2 cellular contexts compared by ENCODE assay signal in the genomic region with DNA sequence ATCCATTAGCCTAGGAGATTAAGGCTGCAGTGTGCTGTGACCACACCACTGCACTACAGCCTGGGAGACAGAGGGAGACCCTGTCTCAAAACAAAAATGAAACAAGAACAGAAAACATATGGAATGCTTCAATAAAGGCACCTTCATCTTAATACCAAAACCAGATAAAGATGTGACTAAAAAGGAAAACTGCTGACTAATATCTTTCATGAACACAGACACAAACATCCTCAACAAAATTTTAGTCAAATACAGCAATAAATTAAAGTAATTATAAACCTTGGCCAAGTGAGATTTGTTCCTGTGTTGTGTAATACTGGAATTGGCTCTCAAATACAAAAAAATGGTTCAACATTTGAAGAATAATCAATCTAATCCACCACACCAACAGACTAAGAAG.
TF ChIP-seq lines count a peak whose summit lies in the region.

No MANE protein-coding gene starts in this region.

TF ChIP-seq in IMR-90, 13 proteins besides CTCF, POLR2A, EP300 and RAD21 (continued from another document):
- TF ChIP-seq, protein P1, sequence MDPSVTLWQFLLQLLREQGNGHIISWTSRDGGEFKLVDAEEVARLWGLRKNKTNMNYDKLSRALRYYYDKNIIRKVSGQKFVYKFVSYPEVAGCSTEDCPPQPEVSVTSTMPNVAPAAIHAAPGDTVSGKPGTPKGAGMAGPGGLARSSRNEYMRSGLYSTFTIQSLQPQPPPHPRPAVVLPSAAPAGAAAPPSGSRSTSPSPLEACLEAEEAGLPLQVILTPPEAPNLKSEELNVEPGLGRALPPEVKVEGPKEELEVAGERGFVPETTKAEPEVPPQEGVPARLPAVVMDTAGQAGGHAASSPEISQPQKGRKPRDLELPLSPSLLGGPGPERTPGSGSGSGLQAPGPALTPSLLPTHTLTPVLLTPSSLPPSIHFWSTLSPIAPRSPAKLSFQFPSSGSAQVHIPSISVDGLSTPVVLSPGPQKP (IDR thresholded peaks at IDR 0.05; ENCODE audit: borderline replicate concordance, low read depth, low read length): no peak
- TF ChIP-seq RCOR1 (IDR thresholded peaks at IDR 0.05; ENCODE audit: insufficient replicate concordance, low read length) (no peak), MAFK (IDR thresholded peaks at IDR 0.05; ENCODE audit: low read depth, low read length) (peak; percentile 71)

TF ChIP-seq in GM12878, 131 proteins besides CTCF, POLR2A, EP300 and RAD21:
- TF ChIP-seq, protein P2, sequence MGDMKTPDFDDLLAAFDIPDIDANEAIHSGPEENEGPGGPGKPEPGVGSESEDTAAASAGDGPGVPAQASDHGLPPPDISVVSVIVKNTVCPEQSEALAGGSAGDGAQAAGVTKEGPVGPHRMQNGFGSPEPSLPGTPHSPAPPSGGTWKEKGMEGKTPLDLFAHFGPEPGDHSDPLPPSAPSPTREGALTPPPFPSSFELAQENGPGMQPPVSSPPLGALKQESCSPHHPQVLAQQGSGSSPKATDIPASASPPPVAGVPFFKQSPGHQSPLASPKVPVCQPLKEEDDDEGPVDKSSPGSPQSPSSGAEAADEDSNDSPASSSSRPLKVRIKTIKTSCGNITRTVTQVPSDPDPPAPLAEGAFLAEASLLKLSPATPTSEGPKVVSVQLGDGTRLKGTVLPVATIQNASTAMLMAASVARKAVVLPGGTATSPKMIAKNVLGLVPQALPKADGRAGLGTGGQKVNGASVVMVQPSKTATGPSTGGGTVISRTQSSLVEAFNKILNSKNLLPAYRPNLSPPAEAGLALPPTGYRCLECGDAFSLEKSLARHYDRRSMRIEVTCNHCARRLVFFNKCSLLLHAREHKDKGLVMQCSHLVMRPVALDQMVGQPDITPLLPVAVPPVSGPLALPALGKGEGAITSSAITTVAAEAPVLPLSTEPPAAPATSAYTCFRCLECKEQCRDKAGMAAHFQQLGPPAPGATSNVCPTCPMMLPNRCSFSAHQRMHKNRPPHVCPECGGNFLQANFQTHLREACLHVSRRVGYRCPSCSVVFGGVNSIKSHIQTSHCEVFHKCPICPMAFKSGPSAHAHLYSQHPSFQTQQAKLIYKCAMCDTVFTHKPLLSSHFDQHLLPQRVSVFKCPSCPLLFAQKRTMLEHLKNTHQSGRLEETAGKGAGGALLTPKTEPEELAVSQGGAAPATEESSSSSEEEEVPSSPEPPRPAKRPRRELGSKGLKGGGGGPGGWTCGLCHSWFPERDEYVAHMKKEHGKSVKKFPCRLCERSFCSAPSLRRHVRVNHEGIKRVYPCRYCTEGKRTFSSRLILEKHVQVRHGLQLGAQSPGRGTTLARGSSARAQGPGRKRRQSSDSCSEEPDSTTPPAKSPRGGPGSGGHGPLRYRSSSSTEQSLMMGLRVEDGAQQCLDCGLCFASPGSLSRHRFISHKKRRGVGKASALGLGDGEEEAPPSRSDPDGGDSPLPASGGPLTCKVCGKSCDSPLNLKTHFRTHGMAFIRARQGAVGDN (IDR thresholded peaks at IDR 0.05): no peak
- TF ChIP-seq JUNB (IDR thresholded peaks at IDR 0.05): 0 out of 2 replicates have a peak, but pooled peaks have one; percentile 13
